1 cellular context compared by ENCODE assay signal in genomic region chr4:151015458-151016344, GRCh38.
TF ChIP-seq lines count a peak whose summit lies in the region.

No MANE protein-coding gene starts in this region.

TF ChIP-seq in HepG2, 621 proteins besides CTCF, POLR2A, EP300 and RAD21 (continued from another document and continues in another):
- 0 out of 2 replicates have a peak, but pooled peaks have one; percentile 44 for TF ChIP-seq TRIM24 (CRISPR knock-in tag; IDR thresholded peaks at IDR 0.05)
- TF ChIP-seq KAT2B (IDR thresholded peaks at IDR 0.05; ENCODE audit: borderline replicate concordance, low read depth, low read length), result no peak
- peak; percentile 88 for TF ChIP-seq POLR2G (IDR thresholded peaks at IDR 0.05; ENCODE audit: low read depth, low read length)
- no peak for TF ChIP-seq PAWR (CRISPR knock-in tag; IDR thresholded peaks at IDR 0.05; ENCODE audit: borderline replicate concordance)
- TF ChIP-seq POGZ (CRISPR knock-in tag; IDR thresholded peaks at IDR 0.05), result peak; percentile 39; the same call in 1 of the 2 replicates
- TF ChIP-seq ZNF33B (CRISPR knock-in tag; IDR thresholded peaks at IDR 0.05), result no peak
- peak; percentile 82; the same call in 1 of the 2 replicates for TF ChIP-seq ZSCAN5A (CRISPR knock-in tag; IDR thresholded peaks at IDR 0.05; ENCODE audit: borderline replicate concordance)
- TF ChIP-seq DR1 (CRISPR knock-in tag; IDR thresholded peaks at IDR 0.05), result no peak
- no peak for TF ChIP-seq RFX3 (CRISPR knock-in tag; IDR thresholded peaks at IDR 0.05)
- TF ChIP-seq JUNB (CRISPR knock-in tag; IDR thresholded peaks at IDR 0.05; ENCODE audit: borderline replicate concordance), result no peak
- no peak; the same call in 1 of the 2 replicates for TF ChIP-seq ZNF609 (CRISPR knock-in tag; IDR thresholded peaks at IDR 0.05; ENCODE audit: borderline replicate concordance)
- no peak for TF ChIP-seq HNF1A (IDR thresholded peaks at IDR 0.05; ENCODE audit: low read depth)
- no peak for TF ChIP-seq HNF1A (CRISPR knock-in tag; IDR thresholded peaks at IDR 0.05; ENCODE audit: borderline replicate concordance)
- TF ChIP-seq ZNF710 (CRISPR knock-in tag; IDR thresholded peaks at IDR 0.05; ENCODE audit: borderline replicate concordance), result no peak; the same call in 1 of the 2 replicates
- TF ChIP-seq ZNF543 (CRISPR knock-in tag; IDR thresholded peaks at IDR 0.05), result 0 out of 2 replicates have a peak, but pooled peaks have one; percentile 28
- TF ChIP-seq CAMTA2 (CRISPR knock-in tag; IDR thresholded peaks at IDR 0.05; ENCODE audit: borderline replicate concordance), result peak; percentile 91; the same call in 1 of the 2 replicates
- no peak for TF ChIP-seq ZNF615 (CRISPR knock-in tag; IDR thresholded peaks at IDR 0.05; ENCODE audit: borderline replicate concordance)
- peak; percentile 40; the same call in 1 of the 2 replicates for TF ChIP-seq ZMYM3 (CRISPR knock-in tag; IDR thresholded peaks at IDR 0.05)
- TF ChIP-seq HOXD1 (CRISPR knock-in tag; IDR thresholded peaks at IDR 0.05), result no peak
- TF ChIP-seq AHR (CRISPR knock-in tag; IDR thresholded peaks at IDR 0.05), result no peak
- TF ChIP-seq ZNF34 (CRISPR knock-in tag; IDR thresholded peaks at IDR 0.05; ENCODE audit: borderline replicate concordance), result no peak
- no peak for TF ChIP-seq ZNF235 (CRISPR knock-in tag; IDR thresholded peaks at IDR 0.05; ENCODE audit: borderline replicate concordance)
- TF ChIP-seq ZFP36 (IDR thresholded peaks at IDR 0.05; ENCODE audit: borderline replicate concordance, low read depth, low read length, partially characterized antibody), result no peak
- TF ChIP-seq THYN1 (CRISPR knock-in tag; IDR thresholded peaks at IDR 0.05; ENCODE audit: borderline replicate concordance, low read depth), result 0 out of 2 replicates have a peak, but pooled peaks have one; percentile 78
- no peak for TF ChIP-seq ZBTB49 (CRISPR knock-in tag; IDR thresholded peaks at IDR 0.05; ENCODE audit: borderline replicate concordance)
- no peak for TF ChIP-seq SMC3 (IDR thresholded peaks at IDR 0.05; ENCODE audit: low read length)
- TF ChIP-seq ZNF256 (CRISPR knock-in tag; conservative IDR thresholded peaks at IDR 0.05), result no peak
- TF ChIP-seq ZNF441 (CRISPR knock-in tag; IDR thresholded peaks at IDR 0.05; ENCODE audit: borderline replicate concordance), result no peak; the same call in 1 of the 2 replicates
- no peak; the same call in 1 of the 2 replicates for TF ChIP-seq ZNF143 (CRISPR knock-in tag; IDR thresholded peaks at IDR 0.05)
- TF ChIP-seq ZBTB44 (CRISPR knock-in tag; IDR thresholded peaks at IDR 0.05), result peak; percentile 83; the same call in 1 of the 2 replicates
- TF ChIP-seq TRAFD1 (CRISPR knock-in tag; IDR thresholded peaks at IDR 0.05; ENCODE audit: borderline replicate concordance), result no peak
- no peak for TF ChIP-seq SRF (IDR thresholded peaks at IDR 0.05; ENCODE audit: low read depth, low read length)
- no peak for TF ChIP-seq ZNF382 (CRISPR knock-in tag; IDR thresholded peaks at IDR 0.05; ENCODE audit: borderline replicate concordance)
- TF ChIP-seq SP4 (CRISPR knock-in tag; IDR thresholded peaks at IDR 0.05), result peak; percentile 43
- peak; percentile 78 for TF ChIP-seq KDM5B (CRISPR knock-in tag; IDR thresholded peaks at IDR 0.05; ENCODE audit: borderline replicate concordance)
- TF ChIP-seq CREB3 (CRISPR knock-in tag; IDR thresholded peaks at IDR 0.05), result no peak
- TF ChIP-seq TFE3 (CRISPR knock-in tag; IDR thresholded peaks at IDR 0.05), result no peak
- peak; percentile 55 for TF ChIP-seq TAF15 (IDR thresholded peaks at IDR 0.05; ENCODE audit: low read depth, low read length, poor library complexity, severe bottlenecking)
- no peak; the same call in 1 of the 2 replicates for TF ChIP-seq ZSCAN22 (CRISPR knock-in tag; IDR thresholded peaks at IDR 0.05)
